In genomic region chr16:27966756-27967155, GRCh38 we compare ENCODE assay signal across 12 cellular contexts.
DNase-seq lines count a peak whose midpoint lies in the region; ATAC-seq lines count a peak whose summit lies in the region.
"Had no signal": no experiment of that assay in that cellular context is flagged by ENCODE, and none has a peak within 500 bp of the region (broad histone marks: within the 10 kb centered on the region; RNA-seq: fewer than 3 reads in every experiment).

No MANE protein-coding gene starts in this region.

- DNase-seq in OCI-M1 (lab: John Stamatoyannopoulos, UW) (peak; percentile 53), islet precursor cell (peak; percentile 20), sciatic nerve (ENCODE audit: low spot score) (peak; percentile 5), NCI-H146 (lab: John Stamatoyannopoulos, UW) (no peak)
- DNase-seq in stimulated activated CD4-positive, alpha-beta T cell treated with anti-CD3 and anti-CD28 coated beads, Interleukin-12 subunit alpha, Interleukin-12 subunit beta, amount 100 ng/mL, for 4 hours: no peak
- DNase-seq: Calu3; CD8-positive, alpha-beta T cell; DMS 273 treated with DMSO at 0.1 percent for 48 hours; GDM1; H9; IMR-90 had no signal

- intact Hi-C loops in sciatic nerve (cut with DNase I): no loop called here

- no peak for ATAC-seq in sciatic nerve
- ATAC-seq in GM18519 (IDR thresholded peaks at IDR 0.05; ENCODE audit: low FRiP score, unreplicated experiment): no peak
- ATAC-seq: CD8-positive, alpha-beta T cell had no signal

Comparison
In these comparisons a context has a peak if more than half of its experiments do, and no peak if none do; other contexts are left out.
1. DNase-seq: peak in OCI-M1 (single experiment), islet precursor cell (single experiment) and sciatic nerve (single experiment); none in stimulated activated CD4-positive, alpha-beta T cell treated with anti-CD3 and anti-CD28 coated beads, Interleukin-12 subunit alpha, Interleukin-12 subunit beta, amount 100 ng/mL, for 4 hours (single experiment) and NCI-H146 (single experiment).